ENCODE assay signal across 10 cellular contexts in genomic region chr6:131949615-131949908, GRCh38. TPM values are rescaled to one million over a fixed set of nuclear protein-coding genes. Genes with fewer than 3 reads are reported as not detected.
DNase-seq lines count a peak whose midpoint lies in the region; ATAC-seq and TF ChIP-seq lines count a peak whose summit lies in the region.
"Had no signal": no experiment of that assay in that cellular context is flagged by ENCODE, and none has a peak within 500 bp of the region (broad histone marks: within the 10 kb centered on the region; RNA-seq: fewer than 3 reads in every experiment).

No MANE protein-coding gene starts in this region.

- H3K27me3 Mint-ChIP-seq in CD4-positive, CD25-positive, alpha-beta regulatory T cell: peaks cover 53% of the 10 kb centered on the region

- peak overlapping the region; percentile 61 for H3K4me2 ChIP-seq in parathyroid adenoma (ENCODE audit: low read length)

- peak overlapping the region; percentile 83 for H2AFZ ChIP-seq in parathyroid adenoma

- intact Hi-C loops in adrenal gland (cut with DNase I): no loop called here
- intact Hi-C loops in left cardiac atrium (cut with DNase I): no loop called here

- no peak overlapping the region for H3K27ac ChIP-seq in CD4-positive, CD25-positive, alpha-beta regulatory T cell (ENCODE audit: insufficient read depth, low read length, poor library complexity, severe bottlenecking)
- H3K27ac ChIP-seq in adrenal gland (peak overlapping the region in 4 of 5 donors; percentile 22 to 94 (median 48)), parathyroid adenoma (peak overlapping the region; percentile 66)
- H3K27ac ChIP-seq: neutrophil had no signal

- H3K4me3 ChIP-seq in CD4-positive, CD25-positive, alpha-beta regulatory T cell (ENCODE audit: low read depth, low read length): no peak overlapping the region
- H3K4me3 ChIP-seq in adrenal gland (peak overlapping the region in 1 of 4 donors; percentile 81), parathyroid adenoma (ENCODE audit: low read depth, low read length) (peak overlapping the region; percentile 32)

- no peaks in the 10 kb centered on the region for H3K36me3 ChIP-seq in CD4-positive, CD25-positive, alpha-beta regulatory T cell (ENCODE audit: control insufficient read depth, insufficient read depth, low read length)
- H3K36me3 ChIP-seq in adrenal gland (replicated peaks in 1 of 2): no peaks in the 10 kb centered on the region
- H3K36me3 ChIP-seq in parathyroid adenoma (ENCODE audit: control insufficient read depth, insufficient read depth, low read length): no peaks in the 10 kb centered on the region
- H3K36me3 ChIP-seq: neutrophil had no signal

- H3K27me3 ChIP-seq in CD4-positive, CD25-positive, alpha-beta regulatory T cell (ENCODE audit: control insufficient read depth, insufficient read depth, low read length): peaks cover 39% of the 10 kb centered on the region
- no peaks in the 10 kb centered on the region for H3K27me3 ChIP-seq in adrenal gland
- H3K27me3 ChIP-seq in parathyroid adenoma (ENCODE audit: control insufficient read depth, insufficient read depth, low read length): no peaks in the 10 kb centered on the region

- no peak for DNase-seq in CD4-positive, CD25-positive, alpha-beta regulatory T cell
- DNase-seq in adrenal gland (no peak), left cardiac atrium (no peak), NCI-H1694 treated with DMSO at 0.1 percent for 48 hours (lab: John Stamatoyannopoulos, UW) (no peak), HUDEP-2 (lab: John Stamatoyannopoulos, UW; ENCODE audit: unreplicated experiment in 76 of 76) (no peak)
- no peak for DNase-seq in activated CD4-positive, alpha-beta T cell treated with anti-CD3 and anti-CD28 coated beads for 4 hours
- DNase-seq: activated CD8-positive, alpha-beta memory T cell treated with anti-CD3 and anti-CD28 coated beads, Interleukin-2, amount 50 U/mL, for 4 hours had no signal

- TF ChIP-seq POLR2A in adrenal gland (IDR thresholded peaks at IDR 0.05): no peak

- peaks cover 0 to 13% (median 3%) of the 10 kb centered on the region in 4 donors for H3K4me1 Mint-ChIP-seq in CD4-positive, CD25-positive, alpha-beta regulatory T cell

- no peak overlapping the region for H3K27ac Mint-ChIP-seq in CD4-positive, CD25-positive, alpha-beta regulatory T cell

- ATAC-seq in CD4-positive, CD25-positive, alpha-beta regulatory T cell (ENCODE audit: low read depth in 2 of 2): no peak
- peak; percentile 6 to 14 for ATAC-seq in left cardiac atrium
- ATAC-seq in HG03354 (IDR thresholded peaks at IDR 0.05; ENCODE audit: poor library complexity, severe bottlenecking, unreplicated experiment): no peak

- TF ChIP-seq CTCF in adrenal gland (IDR thresholded peaks at IDR 0.05) (no peak), parathyroid adenoma (IDR thresholded peaks at IDR 0.05) (no peak)

- no peaks in the 10 kb centered on the region for H3K9me3 ChIP-seq in CD4-positive, CD25-positive, alpha-beta regulatory T cell (ENCODE audit: control insufficient read depth in 2 of 2, low read length in 2 of 2)
- H3K9me3 ChIP-seq in adrenal gland (replicated peaks in 1 of 3) (no peaks in the 10 kb centered on the region), parathyroid adenoma (ENCODE audit: control insufficient read depth, low read length) (no peaks in the 10 kb centered on the region)
- H3K9me3 ChIP-seq: neutrophil had no signal

- no peaks in the 10 kb centered on the region for H3K79me2 ChIP-seq in parathyroid adenoma

- peak overlapping the region in 3 of 4 donors; percentile 2 to 79 (median 73) for H3K4me3 Mint-ChIP-seq in CD4-positive, CD25-positive, alpha-beta regulatory T cell

- H3K36me3 Mint-ChIP-seq in CD4-positive, CD25-positive, alpha-beta regulatory T cell: no peaks in the 10 kb centered on the region

- H3K9me3 Mint-ChIP-seq in CD4-positive, CD25-positive, alpha-beta regulatory T cell: peaks cover 0 to 2% (median 0%) of the 10 kb centered on the region in 7 donors

- H3K4me1 ChIP-seq in CD4-positive, CD25-positive, alpha-beta regulatory T cell (ENCODE audit: control insufficient read depth, insufficient read depth, low read length, poor library complexity, severe bottlenecking): peaks cover 5% of the 10 kb centered on the region
- H3K4me1 ChIP-seq in adrenal gland (replicated peaks in 1 of 2) (peaks cover 0 to 5% of the 10 kb centered on the region in 2 donors), parathyroid adenoma (no peaks in the 10 kb centered on the region)

- WGBS in adrenal gland, 4 donors: 56 to 73% (median 62%) methylated on average over 3 of the region's 3 CpGs

- no peak overlapping the region for H3K9ac ChIP-seq in parathyroid adenoma

RNA-seq across cellular contexts. Expression of gene CCN2, which starts 1.6 kb away (rescaled TPM):
- not detected for total RNA-seq in CD4-positive, CD25-positive, alpha-beta regulatory T cell
- polyA plus RNA-seq in CD4-positive, CD25-positive, alpha-beta regulatory T cell: not detected
- total RNA-seq in adrenal gland (100 to 1,000 TPM in 1 of 8 donors, 10 to 100 TPM in 7; 21.5 to 164 (median 70.7) TPM), left cardiac atrium (100 to 1,000 TPM; 194 to 230 TPM)
- 10 to 100 TPM; 27.7 to 80.5 (median 29.9) TPM for polyA plus RNA-seq in adrenal gland

Comparison
In these comparisons a context has a peak if more than half of its experiments do, and no peak if none do; other contexts are left out.
1. ATAC-seq: peak in left cardiac atrium (2 of 2); none in CD4-positive, CD25-positive, alpha-beta regulatory T cell (0 of 2) and HG03354 (single experiment).
2. RNA of gene CCN2, which starts 1.6 kb away (total RNA-seq): 194 to 230 TPM in left cardiac atrium and 21.5 to 164 TPM in adrenal gland; not detected in CD4-positive, CD25-positive, alpha-beta regulatory T cell (single experiment); every median in the first group is over 10 times any median in the second.